11 cellular contexts compared by ENCODE assay signal in the genomic region with DNA sequence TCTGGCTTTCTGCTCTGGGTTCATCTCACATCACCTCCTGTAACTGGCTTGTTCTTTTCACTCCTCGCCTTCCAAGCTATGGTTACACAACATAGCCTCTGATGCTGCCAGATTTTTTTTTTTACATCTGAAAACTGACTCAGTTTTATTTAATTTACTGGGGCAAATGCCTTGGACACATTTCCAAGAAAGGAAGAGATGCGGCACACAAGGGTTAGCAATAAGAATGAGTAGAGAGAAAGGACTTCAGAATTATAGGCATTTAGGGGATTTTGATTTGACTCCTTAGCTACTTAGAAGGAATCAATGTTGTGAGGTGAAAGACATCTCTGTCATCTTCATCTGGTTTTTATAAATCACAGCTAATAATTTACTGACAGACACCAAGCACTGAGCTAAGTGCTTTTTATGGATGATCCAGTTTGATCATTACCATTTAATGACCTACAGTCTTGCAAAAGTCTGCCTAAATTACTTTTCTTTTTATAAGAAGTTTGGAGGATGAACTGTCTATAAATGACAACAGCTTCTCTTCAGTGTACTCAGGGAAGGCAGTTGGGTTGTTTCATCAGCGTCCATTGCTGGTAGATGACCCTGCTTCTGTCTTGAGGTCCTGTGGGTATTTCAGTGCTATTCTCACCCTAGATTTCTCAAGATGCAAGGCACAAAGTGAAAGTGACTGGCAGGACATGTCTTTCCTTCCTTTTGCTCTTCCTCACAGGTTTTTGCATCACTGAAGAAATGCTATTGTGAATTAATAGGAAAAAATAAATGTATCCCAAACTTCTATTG. TPM values are rescaled to one million over a fixed set of nuclear protein-coding genes. Genes with fewer than 3 reads are reported as not detected.
DNase-seq lines count a peak whose midpoint lies in the region; ATAC-seq and TF ChIP-seq lines count a peak whose summit lies in the region.
"Had no signal": no experiment of that assay in that cellular context is flagged by ENCODE, and none has a peak within 500 bp of the region (broad histone marks: within the 10 kb centered on the region; RNA-seq: fewer than 3 reads in every experiment).

No MANE protein-coding gene starts in this region.

- peak overlapping the region; percentile 46 to 59 for H3K27ac ChIP-seq in esophagus (ENCODE audit: low read depth in 2 of 2, low read length in 1 of 2)
- peak overlapping the region; percentile 80 to 88 (median 85) for H3K27ac ChIP-seq in transverse colon
- H3K27ac ChIP-seq in CD8-positive, alpha-beta memory T cell (ENCODE audit: low read depth, low read length) = no peak overlapping the region

- no peaks in the 10 kb centered on the region for H3K4me1 Mint-ChIP-seq in CD8-positive, alpha-beta memory T cell
- H3K4me1 Mint-ChIP-seq: naive thymus-derived CD8-positive, alpha-beta T cell had no signal

- peak; percentile 42 for ATAC-seq in mucosa of descending colon
- ATAC-seq: activated CD4-positive, CD25-positive, alpha-beta regulatory T cell treated with anti-CD3 and anti-CD28 coated beads, Interleukin-2, amount 50 U/mL, for 24 hours; naive thymus-derived CD8-positive, alpha-beta T cell had no signal

- peaks cover 6 to 31% of the 10 kb centered on the region in 2 donors for H3K27me3 Mint-ChIP-seq in CD8-positive, alpha-beta memory T cell

- 39 to 51% methylated on average over 3 of the region's 3 CpGs for WGBS in esophagus, 2 donors
- 38 to 65% methylated on average over 2 to 3 of the region's 3 CpGs for WGBS in transverse colon (ENCODE audit: low coverage in 1 of 2), 2 donors

- POLR2A ChIA-PET in CD8-positive, alpha-beta memory T cell (lab: Charles Lee) = interaction anchor here (0.7 kb wide), 1 partner anchor 1061 kb away, joined by 4 read pairs; no protein-coding TSS in a partner anchor

- H3K27me3 ChIP-seq in MG63 (no peaks in the 10 kb centered on the region), esophagus (ENCODE audit: control insufficient read depth in 1 of 2, insufficient read depth in 2 of 2, low read length in 2 of 2) (no peaks in the 10 kb centered on the region), transverse colon (no peaks in the 10 kb centered on the region)
- H3K27me3 ChIP-seq in CD8-positive, alpha-beta memory T cell (ENCODE audit: insufficient read depth, low read length, poor library complexity, severe bottlenecking) = no peaks in the 10 kb centered on the region

- H3K36me3 ChIP-seq in MG63 (no peaks in the 10 kb centered on the region), esophagus (ENCODE audit: control insufficient read depth in 2 of 2, insufficient read depth in 2 of 2, low read length in 1 of 2) (no peaks in the 10 kb centered on the region), mucosa of descending colon (ENCODE audit: low read depth) (no peaks in the 10 kb centered on the region), transverse colon (no peaks in the 10 kb centered on the region)
- no peaks in the 10 kb centered on the region for H3K36me3 ChIP-seq in CD8-positive, alpha-beta memory T cell (ENCODE audit: insufficient read depth, low read length)

- DNase-seq in MG63 (peak; percentile 40), mucosa of descending colon (no peak), transverse colon (no peak), NCI-H2196 treated with DMSO at 0.1 percent for 48 hours (lab: John Stamatoyannopoulos, UW; ENCODE audit: unreplicated experiment) (no peak)
- DNase-seq in activated CD8-positive, alpha-beta memory T cell treated with anti-CD3 and anti-CD28 coated beads, Interleukin-2, amount 50 U/mL, for 48 hours = no peak
- DNase-seq in CD8-positive, alpha-beta memory T cell = no peak
- DNase-seq: activated naive CD4-positive, alpha-beta T cell treated with anti-CD3 and anti-CD28 coated beads for 36 hours; naive thymus-derived CD8-positive, alpha-beta T cell; NCI-H2029 treated with DMSO at 0.1 percent for 48 hours had no signal

- TF ChIP-seq EP300 in transverse colon (IDR thresholded peaks at IDR 0.05; ENCODE audit: low read depth) = no peak

- in situ Hi-C loops in transverse colon (cut with MboI; ENCODE audit: low pct_ligation_motif_present in 1 of 4, low pct_unique_long_range_greater_than_20kb in 1 of 4, low sequenced_read_pairs in 3 of 4) = no loop called here

- H3K9me3 ChIP-seq in MG63 = no peaks in the 10 kb centered on the region
- no peaks in the 10 kb centered on the region for H3K9me3 ChIP-seq in esophagus (ENCODE audit: control insufficient read depth in 2 of 2, insufficient read depth in 1 of 2, low read depth in 1 of 2, low read length in 1 of 2)
- H3K9me3 ChIP-seq in mucosa of descending colon = no peaks in the 10 kb centered on the region
- H3K9me3 ChIP-seq in transverse colon = no peaks in the 10 kb centered on the region
- no peaks in the 10 kb centered on the region for H3K9me3 ChIP-seq in CD8-positive, alpha-beta memory T cell (ENCODE audit: low read length)

- intact Hi-C loops in mucosa of descending colon (cut with DNase I, micrococcal nuclease) = no loop called here
- intact Hi-C loops in transverse colon (cut with DNase I; ENCODE audit: low total_unique reads) = loop anchor here (2.0 kb wide), 1 partner anchor 32 kb away; a partner anchor contains a TSS

- H3K36me3 Mint-ChIP-seq in CD8-positive, alpha-beta memory T cell = no peaks in the 10 kb centered on the region
- H3K36me3 Mint-ChIP-seq: naive thymus-derived CD8-positive, alpha-beta T cell had no signal

- no peak for TF ChIP-seq CTCF in mucosa of descending colon (IDR thresholded peaks at IDR 0.05)
- no peak for TF ChIP-seq CTCF in transverse colon (IDR thresholded peaks at IDR 0.05)

- CTCF ChIA-PET in CD8-positive, alpha-beta memory T cell (lab: Charles Lee) = no interaction called here

- no peaks in the 10 kb centered on the region for H3K9me3 Mint-ChIP-seq in CD8-positive, alpha-beta memory T cell
- H3K9me3 Mint-ChIP-seq: activated naive CD4-positive, alpha-beta T cell treated with anti-CD3 and anti-CD28 coated beads for 36 hours; naive thymus-derived CD8-positive, alpha-beta T cell had no signal

- no peak overlapping the region for H3K4me3 ChIP-seq in MG63
- H3K4me3 ChIP-seq in esophagus (ENCODE audit: low read depth in 1 of 2, low read length in 2 of 2) = no peak overlapping the region
- no peak overlapping the region for H3K4me3 ChIP-seq in mucosa of descending colon
- H3K4me3 ChIP-seq in transverse colon = no peak overlapping the region
- no peak overlapping the region for H3K4me3 ChIP-seq in CD8-positive, alpha-beta memory T cell (ENCODE audit: low read length)

- no peak overlapping the region for H3K27ac Mint-ChIP-seq in CD8-positive, alpha-beta memory T cell
- H3K27ac Mint-ChIP-seq: activated naive CD4-positive, alpha-beta T cell treated with anti-CD3 and anti-CD28 coated beads for 36 hours; naive thymus-derived CD8-positive, alpha-beta T cell had no signal

- no peak for TF ChIP-seq POLR2A in transverse colon (IDR thresholded peaks at IDR 0.05)

- H3K4me3 Mint-ChIP-seq in CD8-positive, alpha-beta memory T cell = no peak overlapping the region
- H3K4me3 Mint-ChIP-seq: activated naive CD4-positive, alpha-beta T cell treated with anti-CD3 and anti-CD28 coated beads for 36 hours; naive thymus-derived CD8-positive, alpha-beta T cell had no signal

- no peaks in the 10 kb centered on the region for H3K4me1 ChIP-seq in esophagus (ENCODE audit: control insufficient read depth in 2 of 2, insufficient read depth in 2 of 2, low read length in 1 of 2)
- H3K4me1 ChIP-seq in mucosa of descending colon (ENCODE audit: low read depth) = no peaks in the 10 kb centered on the region
- peaks cover 0 to 53% (median 13%) of the 10 kb centered on the region in 4 donors for H3K4me1 ChIP-seq in transverse colon
- H3K4me1 ChIP-seq in CD8-positive, alpha-beta memory T cell (ENCODE audit: insufficient read depth, low read length) = no peaks in the 10 kb centered on the region

RNA-seq across cellular contexts. Expression of a gene that starts 31.1 kb away (rescaled TPM):
- 13.0 and 52.1 TPM in 2 replicates for total RNA-seq in MG63 (2014; rRNA removed; shearing (Covaris generic); ENCODE audit: low replicate concordance)
- polyA plus RNA-seq in esophagus = 10 to 100 TPM; 10.9 to 13.6 TPM
- 100 to 1,000 TPM in 1 of 3 donors, 10 to 100 TPM in 2; 15.9 to 101 (median 37.0) TPM for total RNA-seq in mucosa of descending colon
- total RNA-seq in transverse colon = 10 to 100 TPM; 27.3 to 54.9 (median 40.1) TPM
- total RNA-seq in CD8-positive, alpha-beta memory T cell = not detected
- not detected for polyA plus RNA-seq in CD8-positive, alpha-beta memory T cell
- total RNA-seq: activated naive CD4-positive, alpha-beta T cell treated with anti-CD3 and anti-CD28 coated beads for 36 hours; naive thymus-derived CD8-positive, alpha-beta T cell had no signal
- polyA plus RNA-seq: naive thymus-derived CD8-positive, alpha-beta T cell had no signal

Comparison
In these comparisons a context has a peak if more than half of its experiments do, and no peak if none do; other contexts are left out.
1. RNA of a gene that starts 31.1 kb away (total RNA-seq): 27.3 to 54.9 TPM in transverse colon, 15.9 to 101 TPM in mucosa of descending colon and 13.0 to 52.1 TPM in MG63; not detected in CD8-positive, alpha-beta memory T cell; every median in the first group is over 10 times any median in the second.